22 cellular contexts compared by ENCODE assay signal in the genomic region with DNA sequence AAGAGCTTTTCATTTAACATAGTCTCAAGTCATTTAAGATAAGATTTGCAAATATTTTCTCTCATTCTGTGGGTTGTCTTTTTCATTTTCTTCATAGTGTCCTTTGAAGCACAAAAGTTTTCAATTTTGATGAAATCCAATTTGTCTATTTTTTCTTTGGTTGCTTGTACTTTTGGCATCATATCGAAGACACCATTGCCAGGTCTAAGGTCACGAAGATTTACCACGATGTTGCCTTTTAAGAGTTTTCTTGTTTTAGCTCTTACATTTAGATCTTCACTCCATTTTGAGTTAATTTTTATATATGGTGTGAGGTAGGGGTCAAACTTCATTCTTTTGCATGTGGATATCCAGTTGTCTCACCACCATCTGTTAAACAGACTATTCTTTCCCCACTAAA. TPM values are rescaled to one million over a fixed set of nuclear protein-coding genes. Genes with fewer than 3 reads are reported as not detected.
DNase-seq lines count a peak whose midpoint lies in the region; ATAC-seq and TF ChIP-seq lines count a peak whose summit lies in the region.
"Had no signal": no experiment of that assay in that cellular context is flagged by ENCODE, and none has a peak within 500 bp of the region (broad histone marks: within the 10 kb centered on the region; RNA-seq: fewer than 3 reads in every experiment).

No MANE protein-coding gene starts in this region.

- POLR2A ChIA-PET in HEK293 (lab: Yijun Ruan, JAX) = no interaction called here

- no peak overlapping the region for H3K27ac ChIP-seq in HEK293 (ENCODE audit: extremely low read depth, low read depth, low read length)
- H3K27ac ChIP-seq in gastroesophageal sphincter = peak overlapping the region in 3 of 4 donors; percentile 57 to 74 (median 71)
- H3K27ac ChIP-seq in subcutaneous abdominal adipose tissue (ENCODE audit: low read depth, low read length) = peak overlapping the region; percentile 73

- TF ChIP-seq POLR2A in gastroesophageal sphincter (IDR thresholded peaks at IDR 0.05) = no peak

- DNase-seq in NCI-H2081 treated with DMSO at 0.1 percent for 48 hours (lab: John Stamatoyannopoulos, UW) (no peak), HuH-7.5 (ENCODE audit: low spot score) (no peak), Ammon's horn (ENCODE audit: low spot score) (no peak)
- DNase-seq in stimulated activated CD4-positive, alpha-beta T cell treated with anti-CD3 and anti-CD28 coated beads, Interleukin-4, amount 100 ng/mL, for 24 hours = no peak
- DNase-seq: activated CD4-positive, CD25-positive, alpha-beta regulatory T cell treated with anti-CD3 and anti-CD28 coated beads, Interleukin-2, amount 50 U/mL, for 72 hours; activated naive CD8-positive, alpha-beta T cell treated with anti-CD3 and anti-CD28 coated beads, Interleukin-2, amount 10 ng/mL, durations not matched to agents 7 days and 5 days; CD4-positive, CD25-positive, alpha-beta regulatory T cell; DMS153; erythroblast; NCI-H1694 treated with DMSO at 0.1 percent for 48 hours; NCI-H82; stimulated activated naive CD8-positive, alpha-beta T cell treated with anti-CD3 and anti-CD28 coated beads, Interleukin-15, Interleukin-2, amounts not matched to agents 100 U/mL and 50 U/mL, for 24 hours had no signal

- no peaks in the 10 kb centered on the region for H3K27me3 ChIP-seq in gastroesophageal sphincter
- no peaks in the 10 kb centered on the region for H3K27me3 ChIP-seq in subcutaneous abdominal adipose tissue (ENCODE audit: control insufficient read depth in 5 of 5, insufficient read depth in 4 of 5, low read length in 5 of 5)
- H3K27me3 ChIP-seq: heart left ventricle had no signal

- H3K4me3 ChIP-seq in HEK293 (ENCODE audit: low read depth, low read length) (no peak overlapping the region), gastroesophageal sphincter (no peak overlapping the region), subcutaneous abdominal adipose tissue (ENCODE audit: low read depth in 1 of 5, low read length in 5 of 5) (no peak overlapping the region)
- H3K4me3 ChIP-seq: heart left ventricle, lower lobe of right lung had no signal

- CTCF ChIA-PET in HEK293 (lab: Yijun Ruan, JAX) = interaction anchor here (0.7 to 1.2 kb wide), 2 partner anchors 129 to 134 kb away, joined by 3 read pairs; no protein-coding TSS in a partner anchor

- no peaks in the 10 kb centered on the region for H3K4me1 ChIP-seq in HEK293 (ENCODE audit: control insufficient read depth, insufficient read depth, low read length)
- peaks cover 0 to 63% (median 32%) of the 10 kb centered on the region in 3 donors for H3K4me1 ChIP-seq in gastroesophageal sphincter
- peaks cover 7 to 65% (median 55%) of the 10 kb centered on the region in 5 donors for H3K4me1 ChIP-seq in subcutaneous abdominal adipose tissue (ENCODE audit: control insufficient read depth in 5 of 5, insufficient read depth in 5 of 5, low read length in 5 of 5)

- 66 to 72% methylated on average over 3 of the region's 3 CpGs for WGBS in gastroesophageal sphincter (ENCODE audit: low coverage in 1 of 2), 2 donors

- ATAC-seq in SK-N-SH treated with all-trans-retinoic acid at 6 μM for 48 hours (no peak), gastroesophageal sphincter (no peak)
- ATAC-seq: stimulated activated naive CD8-positive, alpha-beta T cell treated with anti-CD3 and anti-CD28 coated beads, Interleukin-15, Interleukin-2, amounts not matched to agents 100 U/mL and 50 U/mL, for 24 hours had no signal

- H3K9ac ChIP-seq in subcutaneous abdominal adipose tissue (ENCODE audit: low read length in 5 of 5) = peak overlapping the region in 1 of 5 donors; percentile 26

- no peak for TF ChIP-seq EP300 in gastroesophageal sphincter (IDR thresholded peaks at IDR 0.05)

- H3K9me3 ChIP-seq in HEK293 (ENCODE audit: control insufficient read depth, insufficient read depth, low read depth, low read length) (no peaks in the 10 kb centered on the region), gastroesophageal sphincter (peaks cover 0 to 11% (median 0%) of the 10 kb centered on the region in 3 donors), subcutaneous abdominal adipose tissue (ENCODE audit: control insufficient read depth in 5 of 5, low read length in 5 of 5) (peaks cover 0 to 5% (median 4%) of the 10 kb centered on the region in 5 donors)

- H3K36me3 ChIP-seq in HEK293 (ENCODE audit: control insufficient read depth in 2 of 2, insufficient read depth in 1 of 2, low read length in 2 of 2) = no peaks in the 10 kb centered on the region
- H3K36me3 ChIP-seq in gastroesophageal sphincter = no peaks in the 10 kb centered on the region
- H3K36me3 ChIP-seq in subcutaneous abdominal adipose tissue (ENCODE audit: control insufficient read depth in 5 of 5, insufficient read depth in 5 of 5, low read length in 5 of 5) = no peaks in the 10 kb centered on the region
- H3K36me3 ChIP-seq: heart left ventricle, lower lobe of right lung had no signal

- TF ChIP-seq CTCF in HEK293 (tag by site-specific recombination; IDR thresholded peaks at IDR 0.05) (no peak), gastroesophageal sphincter (IDR thresholded peaks at IDR 0.05) (no peak)

TF ChIP-seq in HEK293, 187 proteins besides CTCF, POLR2A, EP300 and RAD21:
- no peak for TF ChIP-seq KLF1 (tag by site-specific recombination; IDR thresholded peaks at IDR 0.05)
- peak; percentile 46 for TF ChIP-seq SETDB1 (IDR thresholded peaks at IDR 0.05; ENCODE audit: insufficient read length, low read length)

TF ChIP-seq in SK-N-SH treated with all-trans-retinoic acid at 6 μM for 48 hours, 23 proteins besides CTCF, POLR2A, EP300 and RAD21:
- TF ChIP-seq ZFP30 (CRISPR knock-in tag; IDR thresholded peaks at IDR 0.05) = no peak
- 0 out of 2 replicates have a peak, but pooled peaks have one; percentile 16 for TF ChIP-seq ZC3H10 (CRISPR knock-in tag; IDR thresholded peaks at IDR 0.05)
TF ChIP-seq in SK-N-SH treated with all-trans-retinoic acid at 6 μM for 48 hours: peak in this region for 1.

RNA-seq across cellular contexts. Expression of gene TMEM270, which starts 34.7 kb away (rescaled TPM):
- not detected for total RNA-seq in gastroesophageal sphincter
- total RNA-seq: activated naive CD8-positive, alpha-beta T cell treated with anti-CD3 and anti-CD28 coated beads, Interleukin-2, amount 10 ng/mL, durations not matched to agents 7 days and 5 days; cardiac septum; CD4-positive, CD25-positive, alpha-beta regulatory T cell; heart left ventricle; lower lobe of right lung; omental fat pad; PC-3; right cardiac atrium had no signal

RNA-seq across cellular contexts. Expression of gene METTL27, which starts 53.3 kb away (rescaled TPM):
- total RNA-seq in gastroesophageal sphincter = 1 to 10 TPM in 3 of 4 donors, under 1 TPM in 1; 0.93 to 7.8 (median 3.5) TPM
